1 cellular context compared by ENCODE assay signal in genomic region chr11:30488304-30488998, GRCh38.
TF ChIP-seq lines count a peak whose summit lies in the region.

No MANE protein-coding gene starts in this region.

TF ChIP-seq in HepG2, 621 proteins besides CTCF, POLR2A, EP300 and RAD21 (continued from another document and continues in another):
- TF ChIP-seq ZNF646 (CRISPR knock-in tag; IDR thresholded peaks at IDR 0.05) (peak; percentile 97), ZSCAN29 (CRISPR knock-in tag; conservative IDR thresholded peaks at IDR 0.05) (no peak), NRL (CRISPR knock-in tag; IDR thresholded peaks at IDR 0.05; ENCODE audit: borderline replicate concordance) (no peak), GMEB2 (CRISPR knock-in tag; IDR thresholded peaks at IDR 0.05; ENCODE audit: low read depth) (no peak), SAFB2 (CRISPR knock-in tag; IDR thresholded peaks at IDR 0.05; ENCODE audit: borderline replicate concordance, low read depth) (no peak), GABPB1 (CRISPR knock-in tag; IDR thresholded peaks at IDR 0.05) (no peak), MED8 (CRISPR knock-in tag; IDR thresholded peaks at IDR 0.05; ENCODE audit: insufficient replicate concordance) (no peak), SOX6 (IDR thresholded peaks at IDR 0.05) (no peak), SOX6 (CRISPR knock-in tag; IDR thresholded peaks at IDR 0.05) (peak; percentile 85), ZNF580 (CRISPR knock-in tag; IDR thresholded peaks at IDR 0.05; ENCODE audit: borderline replicate concordance, low read depth) (no peak), KLF9 (CRISPR knock-in tag; IDR thresholded peaks at IDR 0.05; ENCODE audit: low read depth) (no peak), ZNF574 (CRISPR knock-in tag; IDR thresholded peaks at IDR 0.05) (no peak), ZUFSP (CRISPR knock-in tag; IDR thresholded peaks at IDR 0.05; ENCODE audit: borderline replicate concordance) (no peak), ZNF124 (CRISPR knock-in tag; IDR thresholded peaks at IDR 0.05) (no peak), ZNF33B (CRISPR knock-in tag; IDR thresholded peaks at IDR 0.05) (no peak), ZNF550 (CRISPR knock-in tag; IDR thresholded peaks at IDR 0.05; ENCODE audit: borderline replicate concordance) (no peak), ZNF281 (CRISPR knock-in tag; IDR thresholded peaks at IDR 0.05; ENCODE audit: borderline replicate concordance) (no peak), TCF7L2 (IDR thresholded peaks at IDR 0.05; ENCODE audit: low read depth, low read length) (no peak), SNRNP70 (IDR thresholded peaks at IDR 0.05; ENCODE audit: low read depth, low read length) (no peak), ZNF704 (CRISPR knock-in tag; IDR thresholded peaks at IDR 0.05; ENCODE audit: borderline replicate concordance) (no peak), CREB3 (CRISPR knock-in tag; IDR thresholded peaks at IDR 0.05) (no peak), FOXP1 (IDR thresholded peaks at IDR 0.05) (no peak), FOXP1 (CRISPR knock-in tag; IDR thresholded peaks at IDR 0.05) (no peak; the same call in 1 of the 2 replicates), KAT2B (IDR thresholded peaks at IDR 0.05; ENCODE audit: borderline replicate concordance, low read depth, low read length) (no peak), RCOR2 (CRISPR knock-in tag; IDR thresholded peaks at IDR 0.05) (no peak), ZNF543 (CRISPR knock-in tag; IDR thresholded peaks at IDR 0.05) (no peak), MAFK (conservative IDR thresholded peaks at IDR 0.05 in 1 of 2, IDR thresholded peaks at IDR 0.05 in 1 of 2; ENCODE audit: low read length in 2 of 2) (no peak), ZNF138 (CRISPR knock-in tag; IDR thresholded peaks at IDR 0.05; ENCODE audit: low read depth) (no peak), DZIP1 (CRISPR knock-in tag; IDR thresholded peaks at IDR 0.05) (no peak), ZZZ3 (CRISPR knock-in tag; IDR thresholded peaks at IDR 0.05; ENCODE audit: borderline replicate concordance) (no peak), ZBTB3 (CRISPR knock-in tag; IDR thresholded peaks at IDR 0.05; ENCODE audit: borderline replicate concordance, low read depth) (no peak), MIXL1 (CRISPR knock-in tag; IDR thresholded peaks at IDR 0.05) (peak; percentile 54; the same call in 1 of the 2 replicates), ATRX (CRISPR knock-in tag; IDR thresholded peaks at IDR 0.05; ENCODE audit: borderline replicate concordance) (no peak), ZNF660 (CRISPR knock-in tag; IDR thresholded peaks at IDR 0.05; ENCODE audit: borderline replicate concordance, low read depth) (no peak), ZBTB8A (CRISPR knock-in tag; IDR thresholded peaks at IDR 0.05; ENCODE audit: borderline replicate concordance, low read depth) (no peak), ZNF263 (CRISPR knock-in tag; IDR thresholded peaks at IDR 0.05) (no peak), NCOA2 (CRISPR knock-in tag; IDR thresholded peaks at IDR 0.05) (peak; percentile 64), GATAD2A (CRISPR knock-in tag; IDR thresholded peaks at IDR 0.05) (peak; percentile 89), TOPORS (CRISPR knock-in tag; IDR thresholded peaks at IDR 0.05) (no peak), SRSF4 (IDR thresholded peaks at IDR 0.05; ENCODE audit: low read depth, low read length, poor library complexity, severe bottlenecking) (no peak)
